21 cellular contexts compared by ENCODE assay signal in the genomic region with DNA sequence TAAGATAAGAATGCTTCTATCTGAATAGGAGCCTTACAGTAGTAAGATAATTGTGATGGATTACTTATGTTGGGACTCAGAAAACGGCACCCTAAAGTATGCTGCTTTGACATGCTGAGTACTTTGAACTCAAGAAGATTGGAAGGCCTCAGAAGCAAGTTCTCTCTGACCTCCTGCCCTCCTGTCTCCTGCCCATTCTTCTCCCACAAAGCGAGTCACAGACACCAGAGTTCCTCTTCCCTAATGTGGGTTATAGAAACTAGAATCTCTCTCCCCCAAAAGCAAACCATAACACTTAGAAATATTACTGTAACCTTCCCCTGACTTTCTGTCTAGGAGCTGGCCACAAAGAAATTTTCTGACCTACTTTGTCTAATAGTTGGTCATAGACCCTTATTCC.
"Had no signal": no experiment of that assay in that cellular context is flagged by ENCODE, and none has a peak within 500 bp of the region (broad histone marks: within the 10 kb centered on the region; RNA-seq: fewer than 3 reads in every experiment).

No MANE protein-coding gene starts in this region.

- DNase-seq: activated CD4-positive, CD25-positive, alpha-beta regulatory T cell treated with anti-CD3 and anti-CD28 coated beads, Interleukin-2, amount 50 U/mL, for 72 hours; activated CD8-positive, alpha-beta memory T cell treated with anti-CD3 and anti-CD28 coated beads for 24 hours; activated CD8-positive, alpha-beta memory T cell treated with anti-CD3 and anti-CD28 coated beads, Interleukin-2, amount 50 U/mL, for 48 hours; activated gamma-delta T cell treated with Interleukin-2 at 50 U/mL for 16 hours; amniotic stem cell; effector CD8-positive, alpha-beta T cell; heart right ventricle; immature natural killer cell; kidney glomerular epithelial cell; left ventricle myocardium superior; mucosa of descending colon; naive B cell; psoas muscle; stimulated activated CD4-positive, alpha-beta T cell treated with anti-CD3 and anti-CD28 coated beads, Interleukin-4, amount 100 ng/mL, for 1 hour; testis had no signal

- H3K27ac Mint-ChIP-seq: activated naive CD4-positive, alpha-beta T cell treated with anti-CD3 and anti-CD28 coated beads, Interleukin-2, amount 50 U/mL, for 72 hours; dendritic cell treated with granulocyte-macrophage colony-stimulating factor and Interleukin-4, amounts not matched to agents 40 ng/mL and 50 ng/mL, for 4 days; immature natural killer cell; stimulated activated memory B cell treated with anti-CD40 and anti-IgM and Interleukin-4, amounts not matched to agents 10 μg/mL and 1 μg/mL and 100 μg/mL, for 72 hours; type B pancreatic cell had no signal

- H3K27ac ChIP-seq: cardiac muscle cell, heart right ventricle, psoas muscle, testis had no signal

- H3K4me3 ChIP-seq: cardiac muscle cell, heart right ventricle, mucosa of descending colon, psoas muscle, smooth muscle cell, testis had no signal

- H3K36me3 Mint-ChIP-seq: activated naive CD4-positive, alpha-beta T cell treated with anti-CD3 and anti-CD28 coated beads, Interleukin-2, amount 50 U/mL, for 72 hours; immature natural killer cell; naive B cell; stimulated activated memory B cell treated with anti-CD40 and anti-IgM and Interleukin-4, amounts not matched to agents 10 μg/mL and 1 μg/mL and 100 μg/mL, for 72 hours; type B pancreatic cell had no signal

- H3K9me3 ChIP-seq: heart right ventricle, mucosa of descending colon, psoas muscle, testis had no signal

- H3K4me1 ChIP-seq: psoas muscle, testis had no signal

- H3K27me3 Mint-ChIP-seq: dendritic cell treated with granulocyte-macrophage colony-stimulating factor and Interleukin-4, amounts not matched to agents 40 ng/mL and 50 ng/mL, for 4 days; naive B cell; type B pancreatic cell had no signal

- H3K4me1 Mint-ChIP-seq: immature natural killer cell had no signal

- H3K4me3 Mint-ChIP-seq: dendritic cell treated with granulocyte-macrophage colony-stimulating factor and Interleukin-4, amounts not matched to agents 40 ng/mL and 50 ng/mL, for 4 days; immature natural killer cell; naive B cell; stimulated activated memory B cell treated with anti-CD40 and anti-IgM and Interleukin-4, amounts not matched to agents 10 μg/mL and 1 μg/mL and 100 μg/mL, for 72 hours; type B pancreatic cell had no signal

- H3K9me3 Mint-ChIP-seq: dendritic cell treated with granulocyte-macrophage colony-stimulating factor and Interleukin-4, amounts not matched to agents 40 ng/mL and 50 ng/mL, for 4 days; immature natural killer cell; stimulated activated memory B cell treated with anti-CD40 and anti-IgM and Interleukin-4, amounts not matched to agents 10 μg/mL and 1 μg/mL and 100 μg/mL, for 72 hours; type B pancreatic cell had no signal

- H3K36me3 ChIP-seq: cardiac muscle cell, heart right ventricle had no signal

- H3K27me3 ChIP-seq: cardiac muscle cell, heart right ventricle, testis had no signal
